In genomic region chr16:620700-621525, GRCh38 we compare ENCODE assay signal across 25 cellular contexts. TPM values are rescaled to one million over a fixed set of nuclear protein-coding genes. Genes with fewer than 3 reads are reported as not detected.
DNase-seq lines count a peak whose midpoint lies in the region; ATAC-seq and TF ChIP-seq lines count a peak whose summit lies in the region.
"Had no signal": no experiment of that assay in that cellular context is flagged by ENCODE, and none has a peak within 500 bp of the region (broad histone marks: within the 10 kb centered on the region; RNA-seq: fewer than 3 reads in every experiment).

No MANE protein-coding gene starts in this region.

- no peaks in the 10 kb centered on the region; the same call in 1 of the 2 replicates for H3K4me1 ChIP-seq in HEK293 (ENCODE audit: control insufficient read depth, insufficient read depth, low read length)
- H3K4me1 ChIP-seq in neuronal stem cell (ENCODE audit: control insufficient read depth in 2 of 2, insufficient read depth in 1 of 2, low read depth in 1 of 2, low read length in 2 of 2), result peaks cover 0 to 7% of the 10 kb centered on the region in 2 donors

- H3K9me3 ChIP-seq in HEK293 (ENCODE audit: control insufficient read depth, insufficient read depth, low read depth, low read length), result no peaks in the 10 kb centered on the region
- no peaks in the 10 kb centered on the region for H3K9me3 ChIP-seq in neuronal stem cell (replicated peaks in 1 of 2; ENCODE audit: control insufficient read depth in 2 of 2, insufficient read depth in 1 of 2, low read depth in 1 of 2, low read length in 2 of 2)
- H3K9me3 ChIP-seq: ovary had no signal

- H3K4me3 Mint-ChIP-seq in brain, result peak overlapping the region in 1 of 5 experiments; percentile 16
- no peak overlapping the region for H3K4me3 Mint-ChIP-seq in activated T-helper 1 cell treated with anti-CD3 and anti-CD28 coated beads, Interleukin-12 subunit alpha, Interleukin-12 subunit beta, Interleukin-2, Interleukin-4 antibody, amounts not matched to agents 30 ng/mL and 10 ng/mL and 1 ng/mL, durations not matched to agents 14 hours and 24 hours and 36 hours
- H3K4me3 Mint-ChIP-seq: activated B cell treated with CpG ODN at 0.5 μM for 24 hours; activated T-cell treated with anti-CD3 and anti-CD28 coated beads, Interleukin-2, amount 50 U/mL, for 4 hours; CD4-positive, CD25-positive, alpha-beta regulatory T cell; nephron; stimulated activated memory B cell treated with anti-CD40 and anti-IgM and Interleukin-4, amounts not matched to agents 10 μg/mL and 1 μg/mL and 100 μg/mL, for 72 hours had no signal

- intact Hi-C loops in activated T-helper 1 cell treated with anti-CD3 and anti-CD28 coated beads, Interleukin-12 subunit alpha, Interleukin-12 subunit beta, Interleukin-2, Interleukin-4 antibody, amounts not matched to agents 30 ng/mL and 10 ng/mL and 1 ng/mL, durations not matched to agents 14 hours and 24 hours and 36 hours (cut with micrococcal nuclease), result no loop called here

- H2BK5ac ChIP-seq in neuronal stem cell (ENCODE audit: low read length), result no peak overlapping the region

- ATAC-seq in GM19467 (IDR thresholded peaks at IDR 0.05; ENCODE audit: unreplicated experiment) (no peak), HG02798 (IDR thresholded peaks at IDR 0.05; ENCODE audit: poor library complexity, unreplicated experiment) (no peak), HG02970 (IDR thresholded peaks at IDR 0.05; ENCODE audit: low FRiP score, unreplicated experiment) (no peak)
- ATAC-seq: activated T-cell treated with anti-CD3 and anti-CD28 coated beads, Interleukin-2, amount 50 U/mL, for 4 hours; K562; stimulated activated memory B cell treated with anti-CD40 and anti-IgM and Interleukin-4, amounts not matched to agents 10 μg/mL and 1 μg/mL and 100 μg/mL, for 72 hours had no signal

- H2BK120ac ChIP-seq in neuronal stem cell (ENCODE audit: low read depth, low read length), result no peak overlapping the region

- H3K14ac ChIP-seq in neuronal stem cell (ENCODE audit: low read length), result no peak overlapping the region

- peak overlapping the region; percentile 71 for H2AK5ac ChIP-seq in neuronal stem cell (ENCODE audit: low read depth, low read length)

- H3K4me3 ChIP-seq in HEK293 (ENCODE audit: low read depth, low read length), result no peak overlapping the region
- H3K4me3 ChIP-seq in neuronal stem cell (ENCODE audit: low read length in 2 of 2), result no peak overlapping the region
- H3K4me3 ChIP-seq: GM23248, K562, lung, ovary had no signal

- no peak overlapping the region for H3K4ac ChIP-seq in neuronal stem cell (ENCODE audit: low read length)

- no peak overlapping the region for H2BK15ac ChIP-seq in neuronal stem cell (ENCODE audit: low read length)

- H2BK12ac ChIP-seq in neuronal stem cell (ENCODE audit: low read length), result peak overlapping the region; percentile 49

- peaks cover 25% of the 10 kb centered on the region for H3K4me1 Mint-ChIP-seq in brain
- no peaks in the 10 kb centered on the region for H3K4me1 Mint-ChIP-seq in activated T-helper 1 cell treated with anti-CD3 and anti-CD28 coated beads, Interleukin-12 subunit alpha, Interleukin-12 subunit beta, Interleukin-2, Interleukin-4 antibody, amounts not matched to agents 30 ng/mL and 10 ng/mL and 1 ng/mL, durations not matched to agents 14 hours and 24 hours and 36 hours (ENCODE audit: low read depth)
- H3K4me1 Mint-ChIP-seq: activated B cell treated with CpG ODN at 0.5 μM for 24 hours; CD4-positive, CD25-positive, alpha-beta regulatory T cell; nephron; stimulated activated memory B cell treated with anti-CD40 and anti-IgM and Interleukin-4, amounts not matched to agents 10 μg/mL and 1 μg/mL and 100 μg/mL, for 72 hours had no signal

- H3K36me3 ChIP-seq in HEK293 (ENCODE audit: control insufficient read depth in 2 of 2, insufficient read depth in 1 of 2, low read length in 2 of 2) (no peaks in the 10 kb centered on the region), neuronal stem cell (replicated peaks in 1 of 2; ENCODE audit: control insufficient read depth in 2 of 2, insufficient read depth in 2 of 2, low read length in 2 of 2) (peaks cover 0 to 10% of the 10 kb centered on the region in 2 donors)
- H3K36me3 ChIP-seq: ovary had no signal

- H3K27me3 ChIP-seq in neuronal stem cell (ENCODE audit: control insufficient read depth in 3 of 3, insufficient read depth in 3 of 3, low read depth in 1 of 3, low read length in 3 of 3), result no peaks in the 10 kb centered on the region
- H3K27me3 ChIP-seq: ovary had no signal

- POLR2A ChIA-PET in HEK293 (lab: Yijun Ruan, JAX), result interaction anchor here (0.6 to 1.8 kb wide), 4 partner anchors 15 to 37 kb away, joined by 3 to 9 read pairs (median 4); partner anchors contain the start of gene METTL26

- no peak overlapping the region for H3K9ac ChIP-seq in neuronal stem cell (ENCODE audit: low read depth, low read length, poor library complexity)
- H3K9ac ChIP-seq: GM23248 had no signal

- no peak overlapping the region for H4K91ac ChIP-seq in neuronal stem cell (ENCODE audit: low read depth, low read length, poor library complexity)

- H3K27ac ChIP-seq in HEK293 (ENCODE audit: extremely low read depth, low read depth, low read length) (no peak overlapping the region), neuronal stem cell (replicated peaks; ENCODE audit: low read length) (no peak overlapping the region)
- H3K27ac ChIP-seq: GM23248, ovary had no signal

- H2AFZ ChIP-seq in neuronal stem cell (ENCODE audit: low read length), result no peak overlapping the region
- H2AFZ ChIP-seq: GM23248 had no signal

- no peak overlapping the region for H4K8ac ChIP-seq in neuronal stem cell (ENCODE audit: low read depth, low read length)

- peaks cover 3% of the 10 kb centered on the region for H3K27me3 Mint-ChIP-seq in brain
- H3K27me3 Mint-ChIP-seq in activated T-helper 1 cell treated with anti-CD3 and anti-CD28 coated beads, Interleukin-12 subunit alpha, Interleukin-12 subunit beta, Interleukin-2, Interleukin-4 antibody, amounts not matched to agents 30 ng/mL and 10 ng/mL and 1 ng/mL, durations not matched to agents 14 hours and 24 hours and 36 hours (ENCODE audit: insufficient read depth), result no peaks in the 10 kb centered on the region
- H3K27me3 Mint-ChIP-seq: activated B cell treated with CpG ODN at 0.5 μM for 24 hours; CD4-positive, CD25-positive, alpha-beta regulatory T cell; stimulated activated memory B cell treated with anti-CD40 and anti-IgM and Interleukin-4, amounts not matched to agents 10 μg/mL and 1 μg/mL and 100 μg/mL, for 72 hours had no signal

- peaks cover 14% of the 10 kb centered on the region for H3K79me1 ChIP-seq in neuronal stem cell (ENCODE audit: low read depth, low read length)

- peaks cover 3% of the 10 kb centered on the region for H3K36me3 Mint-ChIP-seq in brain
- H3K36me3 Mint-ChIP-seq in activated T-helper 1 cell treated with anti-CD3 and anti-CD28 coated beads, Interleukin-12 subunit alpha, Interleukin-12 subunit beta, Interleukin-2, Interleukin-4 antibody, amounts not matched to agents 30 ng/mL and 10 ng/mL and 1 ng/mL, durations not matched to agents 14 hours and 24 hours and 36 hours (ENCODE audit: low read depth), result no peaks in the 10 kb centered on the region
- H3K36me3 Mint-ChIP-seq: CD4-positive, CD25-positive, alpha-beta regulatory T cell had no signal

- CTCF ChIA-PET in HEK293 (lab: Yijun Ruan, JAX), result interaction anchor here (0.6 to 1.0 kb wide), 4 partner anchors 10 to 1383 kb away, joined by 3 to 4 read pairs (median 4); no protein-coding TSS in a partner anchor

- DNase-seq in COLO668 (lab: John Stamatoyannopoulos, UW; ENCODE audit: unreplicated experiment) (peak; percentile 55), neuronal stem cell (ENCODE audit: low spot score) (no peak)
- DNase-seq in activated T-helper 1 cell treated with anti-CD3 and anti-CD28 coated beads, Interleukin-12 subunit alpha, Interleukin-12 subunit beta, Interleukin-2, Interleukin-4 antibody, amounts not matched to agents 30 ng/mL and 10 ng/mL and 1 ng/mL, durations not matched to agents 14 hours and 24 hours and 36 hours (ENCODE audit: low spot score), result no peak
- DNase-seq: activated B cell treated with CpG ODN at 0.5 μM for 24 hours; activated naive CD4-positive, alpha-beta T cell treated with Interleukin-2 at 50 U/mL for 16 hours; activated T-cell treated with anti-CD3 and anti-CD28 coated beads, Interleukin-2, amount 50 U/mL, for 4 hours; CD4-positive, CD25-positive, alpha-beta regulatory T cell; GM23248; hippocampal formation; NCI-H187; NCI-H345; NCI-H774; stimulated activated CD4-positive, alpha-beta T cell treated with anti-CD3 and anti-CD28 coated beads, Interleukin-15, amount 100 ng/mL, for 24 hours had no signal

- H3K23ac ChIP-seq in neuronal stem cell (ENCODE audit: low read depth, low read length, poor library complexity), result no peak overlapping the region

- H3K4me2 ChIP-seq in neuronal stem cell (ENCODE audit: insufficient read depth, low read length, poor library complexity, severe bottlenecking), result no peak overlapping the region

- TF ChIP-seq CTCF in HEK293 (tag by site-specific recombination; IDR thresholded peaks at IDR 0.05) (no peak), brain (conservative IDR thresholded peaks at IDR 0.05) (no peak)

- no peak overlapping the region for H3K18ac ChIP-seq in neuronal stem cell (ENCODE audit: low read length)

- WGBS in neuronal stem cell (ENCODE audit: extremely low coverage in 2 of 2, insufficient read length in 2 of 2, insufficient replicate concordance in 1 of 2), 2 donors, result no CpG with 5 or more reads among the region's 41 CpGs

- H3K27ac Mint-ChIP-seq in brain, result peak overlapping the region in 3 of 5 experiments; percentile 24 to 86 (median 53)
- no peak overlapping the region for H3K27ac Mint-ChIP-seq in activated T-helper 1 cell treated with anti-CD3 and anti-CD28 coated beads, Interleukin-12 subunit alpha, Interleukin-12 subunit beta, Interleukin-2, Interleukin-4 antibody, amounts not matched to agents 30 ng/mL and 10 ng/mL and 1 ng/mL, durations not matched to agents 14 hours and 24 hours and 36 hours
- H3K27ac Mint-ChIP-seq: activated B cell treated with CpG ODN at 0.5 μM for 24 hours; CD4-positive, CD25-positive, alpha-beta regulatory T cell; nephron; stimulated activated memory B cell treated with anti-CD40 and anti-IgM and Interleukin-4, amounts not matched to agents 10 μg/mL and 1 μg/mL and 100 μg/mL, for 72 hours had no signal

- no peaks in the 10 kb centered on the region for H3K9me3 Mint-ChIP-seq in brain
- no peaks in the 10 kb centered on the region for H3K9me3 Mint-ChIP-seq in activated T-helper 1 cell treated with anti-CD3 and anti-CD28 coated beads, Interleukin-12 subunit alpha, Interleukin-12 subunit beta, Interleukin-2, Interleukin-4 antibody, amounts not matched to agents 30 ng/mL and 10 ng/mL and 1 ng/mL, durations not matched to agents 14 hours and 24 hours and 36 hours
- H3K9me3 Mint-ChIP-seq: activated B cell treated with CpG ODN at 0.5 μM for 24 hours; activated T-cell treated with anti-CD3 and anti-CD28 coated beads, Interleukin-2, amount 50 U/mL, for 4 hours; CD4-positive, CD25-positive, alpha-beta regulatory T cell; nephron; stimulated activated memory B cell treated with anti-CD40 and anti-IgM and Interleukin-4, amounts not matched to agents 10 μg/mL and 1 μg/mL and 100 μg/mL, for 72 hours had no signal

RNA-seq across cellular contexts. Expression of gene WFIKKN1, which starts 9.9 kb away (rescaled TPM):
- 1.4 TPM for polyA plus RNA-seq in brain (ENCODE audit: insufficient read depth, low read depth, low replicate concordance)
- 13.8 TPM for polyA plus RNA-seq in neuronal stem cell (2013, experiment 1 of 2)
- polyA plus RNA-seq in neuronal stem cell (2013, experiment 2 of 2), result 12.6 TPM
- total RNA-seq in activated T-helper 1 cell treated with anti-CD3 and anti-CD28 coated beads, Interleukin-12 subunit alpha, Interleukin-12 subunit beta, Interleukin-2, Interleukin-4 antibody, amounts not matched to agents 30 ng/mL and 10 ng/mL and 1 ng/mL, durations not matched to agents 14 hours and 24 hours and 36 hours, result 0.34 and 0.44 TPM in 2 replicates
- total RNA-seq: Daoy, GM23248 had no signal
- polyA plus RNA-seq: CD4-positive, CD25-positive, alpha-beta regulatory T cell; fibroblast of lung; GM23248 had no signal

RNA-seq across cellular contexts. Expression of gene METTL26, which starts 15.2 kb away (rescaled TPM):
- 191 TPM for polyA plus RNA-seq in brain (ENCODE audit: insufficient read depth, low read depth, low replicate concordance)
- 56.9 TPM for polyA plus RNA-seq in neuronal stem cell (2013, experiment 1 of 2)
- polyA plus RNA-seq in neuronal stem cell (2013, experiment 2 of 2), result 56.4 TPM
- 141 and 147 TPM in 2 replicates for total RNA-seq in activated T-helper 1 cell treated with anti-CD3 and anti-CD28 coated beads, Interleukin-12 subunit alpha, Interleukin-12 subunit beta, Interleukin-2, Interleukin-4 antibody, amounts not matched to agents 30 ng/mL and 10 ng/mL and 1 ng/mL, durations not matched to agents 14 hours and 24 hours and 36 hours

RNA-seq across cellular contexts. Expression of gene MCRIP2, which starts 20.7 kb away (rescaled TPM):
- 22.6 TPM for polyA plus RNA-seq in brain (ENCODE audit: insufficient read depth, low read depth, low replicate concordance)
- 10.3 TPM for polyA plus RNA-seq in neuronal stem cell (2013, experiment 1 of 2)
- polyA plus RNA-seq in neuronal stem cell (2013, experiment 2 of 2), result 10.5 TPM
- 66.5 and 67.6 TPM in 2 replicates for total RNA-seq in activated T-helper 1 cell treated with anti-CD3 and anti-CD28 coated beads, Interleukin-12 subunit alpha, Interleukin-12 subunit beta, Interleukin-2, Interleukin-4 antibody, amounts not matched to agents 30 ng/mL and 10 ng/mL and 1 ng/mL, durations not matched to agents 14 hours and 24 hours and 36 hours

RNA-seq across cellular contexts. Expression of gene WDR90, which starts 28.3 kb away (rescaled TPM):
- polyA plus RNA-seq in brain (ENCODE audit: insufficient read depth, low read depth, low replicate concordance), result 12.5 TPM
- 16.6 TPM for polyA plus RNA-seq in neuronal stem cell (2013, experiment 1 of 2)
- 15.8 TPM for polyA plus RNA-seq in neuronal stem cell (2013, experiment 2 of 2)
- total RNA-seq in activated T-helper 1 cell treated with anti-CD3 and anti-CD28 coated beads, Interleukin-12 subunit alpha, Interleukin-12 subunit beta, Interleukin-2, Interleukin-4 antibody, amounts not matched to agents 30 ng/mL and 10 ng/mL and 1 ng/mL, durations not matched to agents 14 hours and 24 hours and 36 hours, result 81.2 and 82.3 TPM in 2 replicates

RNA-seq across cellular contexts. Expression of gene RAB40C, which starts 31.0 kb away (rescaled TPM):
- 41.1 TPM for polyA plus RNA-seq in brain (ENCODE audit: insufficient read depth, low read depth, low replicate concordance)
- 20.5 TPM for polyA plus RNA-seq in neuronal stem cell (2013, experiment 1 of 2)
- 19.4 TPM for polyA plus RNA-seq in neuronal stem cell (2013, experiment 2 of 2)
- total RNA-seq in activated T-helper 1 cell treated with anti-CD3 and anti-CD28 coated beads, Interleukin-12 subunit alpha, Interleukin-12 subunit beta, Interleukin-2, Interleukin-4 antibody, amounts not matched to agents 30 ng/mL and 10 ng/mL and 1 ng/mL, durations not matched to agents 14 hours and 24 hours and 36 hours, result 14.0 and 15.2 TPM in 2 replicates
